Comparison of ENCODE assay signal across 18 cellular contexts in the genomic region with DNA sequence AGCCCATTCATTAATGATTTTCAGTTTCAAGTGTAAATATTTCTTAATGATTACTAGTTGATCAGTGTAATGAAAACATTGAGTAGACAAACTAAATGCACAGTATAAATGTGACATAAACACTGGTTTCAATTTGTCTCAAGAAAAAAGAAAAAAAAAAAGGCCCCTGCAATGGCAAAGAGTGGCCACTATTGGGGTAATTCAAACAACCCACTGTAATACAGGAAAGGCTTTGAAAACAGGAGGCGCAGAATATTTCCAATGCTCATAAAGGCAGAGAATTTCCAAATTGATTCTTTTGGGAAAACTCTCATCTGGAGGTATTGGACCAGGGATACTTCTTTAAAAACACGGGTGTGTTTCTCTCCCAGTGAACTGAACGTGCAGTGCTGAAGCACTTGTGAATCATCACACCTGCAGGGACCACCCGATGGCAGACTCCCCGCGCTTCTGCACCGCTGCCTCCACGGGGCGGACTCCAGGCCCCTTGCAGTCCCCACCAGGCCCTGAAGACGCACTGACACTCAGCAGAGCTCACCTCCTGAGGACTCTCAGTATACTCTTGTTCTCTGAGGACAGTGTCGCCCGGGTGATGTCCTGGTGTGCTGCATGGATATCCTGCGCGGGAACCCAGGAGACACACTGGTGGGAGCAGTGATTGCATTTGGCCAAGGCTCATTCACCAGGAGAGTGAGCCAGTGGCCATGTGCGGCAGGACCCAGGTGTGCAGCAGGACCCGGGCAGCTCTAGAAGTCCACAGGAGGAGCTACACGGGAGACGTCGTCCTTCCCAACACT.
"Had no signal": no experiment of that assay in that cellular context is flagged by ENCODE, and none has a peak within 500 bp of the region (broad histone marks: within the 10 kb centered on the region; RNA-seq: fewer than 3 reads in every experiment).

No MANE protein-coding gene starts in this region.

- H3K27ac ChIP-seq: dorsolateral prefrontal cortex, left lung, pancreas, spleen had no signal

- DNase-seq: activated CD4-positive, alpha-beta T cell treated with anti-CD3 and anti-CD28 coated beads, Interleukin-2, amount 10 ng/mL, durations not matched to agents 7 days and 5 days; activated CD8-positive, alpha-beta T cell treated with anti-CD3 and anti-CD28 coated beads, Interleukin-2, amount 10 ng/mL, durations not matched to agents 7 days and 5 days; activated naive CD4-positive, alpha-beta T cell treated with anti-CD3 and anti-CD28 coated beads for 36 hours; activated T-cell treated with anti-CD3 and anti-CD28 coated beads, Interleukin-2, amount 50 U/mL, for 4 hours; caudate nucleus; dorsolateral prefrontal cortex; erythroblast; left lung; mammary epithelial cell; pancreas; spleen; stimulated activated CD4-positive, alpha-beta T cell treated with anti-CD3 and anti-CD28 coated beads, Interleukin-4, amount 100 ng/mL, for 4 hours; stimulated activated naive CD4-positive, alpha-beta T cell; T1000 had no signal

- FAIRE-seq: colon, frontal cortex, pancreas had no signal

- H3K4me3 ChIP-seq: left lung, pancreas, spleen had no signal

- H3K4me1 ChIP-seq: left lung, pancreas, spleen had no signal

- H3K36me3 ChIP-seq: left lung, pancreas, spleen had no signal

- H3K27me3 ChIP-seq: left lung, spleen had no signal

- H3K36me3 Mint-ChIP-seq: brain had no signal

- H3K4me1 Mint-ChIP-seq: activated CD4-positive, alpha-beta T cell treated with anti-CD3 and anti-CD28 coated beads, Interleukin-2, amount 10 ng/mL, durations not matched to agents 7 days and 5 days had no signal

- H3K4me3 Mint-ChIP-seq: activated CD4-positive, alpha-beta T cell treated with anti-CD3 and anti-CD28 coated beads, Interleukin-2, amount 10 ng/mL, durations not matched to agents 7 days and 5 days; activated CD8-positive, alpha-beta T cell treated with anti-CD3 and anti-CD28 coated beads, Interleukin-2, amount 10 ng/mL, durations not matched to agents 7 days and 5 days; activated naive CD4-positive, alpha-beta T cell treated with anti-CD3 and anti-CD28 coated beads for 36 hours; activated T-cell treated with anti-CD3 and anti-CD28 coated beads, Interleukin-2, amount 50 U/mL, for 4 hours; brain had no signal

- ATAC-seq: activated CD4-positive, CD25-positive, alpha-beta regulatory T cell treated with anti-CD3 and anti-CD28 coated beads, Interleukin-2, amount 50 U/mL, for 24 hours; activated CD8-positive, alpha-beta T cell treated with anti-CD3 and anti-CD28 coated beads, Interleukin-2, amount 10 ng/mL, durations not matched to agents 7 days and 5 days; activated T-cell treated with anti-CD3 and anti-CD28 coated beads, Interleukin-2, amount 50 U/mL, for 4 hours; left lung; pancreas had no signal

- H3K9me3 ChIP-seq: pancreas had no signal

- H3K27ac Mint-ChIP-seq: activated CD4-positive, alpha-beta T cell treated with anti-CD3 and anti-CD28 coated beads, Interleukin-2, amount 10 ng/mL, durations not matched to agents 7 days and 5 days; activated CD8-positive, alpha-beta T cell treated with anti-CD3 and anti-CD28 coated beads, Interleukin-2, amount 10 ng/mL, durations not matched to agents 7 days and 5 days; activated naive CD4-positive, alpha-beta T cell treated with anti-CD3 and anti-CD28 coated beads for 36 hours; brain had no signal
